In genomic region chr20:45450097-45450818, GRCh38 we compare ENCODE assay signal across 8 cellular contexts. TPM values are rescaled to one million over a fixed set of nuclear protein-coding genes. Genes with fewer than 3 reads are reported as not detected.
DNase-seq lines count a peak whose midpoint lies in the region; ATAC-seq and TF ChIP-seq lines count a peak whose summit lies in the region.

No MANE protein-coding gene starts in this region.

- 64% methylated on average over 5 of the region's 5 CpGs for WGBS in hepatocyte (ENCODE audit: low lambda C conversion rate, missing lambda C conversion rate)

- no peaks in the 10 kb centered on the region for H3K79me2 ChIP-seq in hepatocyte

- H3K4me3 ChIP-seq in hepatocyte, result no peak overlapping the region

- CTCF ChIA-PET in activated CD8-positive, alpha-beta T cell treated with anti-CD3 and anti-CD28 coated beads for 36 hours (lab: Charles Lee), result interaction anchor here (0.5 to 9.0 kb wide), 41 partner anchors 11 to 349 kb away, joined by 3 to 163 read pairs (median 5); partner anchors contain the start of genes DBNDD2, PIGT, SDC4 and SYS1

- in situ Hi-C loops in G401 (cut with HindIII; ENCODE audit: low sequenced_read_pairs), result no loop called here

- H3K27me3 Mint-ChIP-seq in activated CD8-positive, alpha-beta T cell treated with anti-CD3 and anti-CD28 coated beads for 36 hours, result peaks cover 2% of the 10 kb centered on the region
- peaks cover 0 to 8% of the 10 kb centered on the region in 2 donors for H3K27me3 Mint-ChIP-seq in stimulated activated naive B cell treated with anti-CD40 and anti-IgM and Interleukin-4, amounts not matched to agents 10 μg/mL and 1 μg/mL and 100 μg/mL, for 72 hours

- intact Hi-C loops in activated CD8-positive, alpha-beta T cell treated with anti-CD3 and anti-CD28 coated beads for 36 hours (cut with micrococcal nuclease), result no loop called here
- intact Hi-C loops in posterior cingulate gyrus (cut with DNase I), result no loop called here

- no peaks in the 10 kb centered on the region for H3K36me3 ChIP-seq in hepatocyte (replicated peaks; ENCODE audit: insufficient read depth, low read depth)

- no peaks in the 10 kb centered on the region for H3K9me3 Mint-ChIP-seq in activated CD8-positive, alpha-beta T cell treated with anti-CD3 and anti-CD28 coated beads for 36 hours
- no peaks in the 10 kb centered on the region for H3K9me3 Mint-ChIP-seq in stimulated activated naive B cell treated with anti-CD40 and anti-IgM and Interleukin-4, amounts not matched to agents 10 μg/mL and 1 μg/mL and 100 μg/mL, for 72 hours

- H3K4me1 ChIP-seq in hepatocyte (ENCODE audit: insufficient read depth), result no peaks in the 10 kb centered on the region

- no peak overlapping the region for H3K27ac Mint-ChIP-seq in activated CD8-positive, alpha-beta T cell treated with anti-CD3 and anti-CD28 coated beads for 36 hours
- no peak overlapping the region for H3K27ac Mint-ChIP-seq in stimulated activated naive B cell treated with anti-CD40 and anti-IgM and Interleukin-4, amounts not matched to agents 10 μg/mL and 1 μg/mL and 100 μg/mL, for 72 hours

- no peak overlapping the region for H3K4me3 Mint-ChIP-seq in activated CD8-positive, alpha-beta T cell treated with anti-CD3 and anti-CD28 coated beads for 36 hours
- no peak overlapping the region for H3K4me3 Mint-ChIP-seq in stimulated activated naive B cell treated with anti-CD40 and anti-IgM and Interleukin-4, amounts not matched to agents 10 μg/mL and 1 μg/mL and 100 μg/mL, for 72 hours

- H3K36me3 Mint-ChIP-seq in activated CD8-positive, alpha-beta T cell treated with anti-CD3 and anti-CD28 coated beads for 36 hours (ENCODE audit: low read depth), result peaks cover 2% of the 10 kb centered on the region
- peaks cover 9 to 18% of the 10 kb centered on the region in 2 donors for H3K36me3 Mint-ChIP-seq in stimulated activated naive B cell treated with anti-CD40 and anti-IgM and Interleukin-4, amounts not matched to agents 10 μg/mL and 1 μg/mL and 100 μg/mL, for 72 hours

- no peaks in the 10 kb centered on the region for H3K9me3 ChIP-seq in hepatocyte (ENCODE audit: low read depth)

- H3K27ac ChIP-seq in hepatocyte, result no peak overlapping the region

- peak; percentile 66 for ATAC-seq in activated CD8-positive, alpha-beta T cell treated with anti-CD3 and anti-CD28 coated beads for 36 hours
- peak; percentile 83 to 84 for ATAC-seq in stimulated activated naive B cell treated with anti-CD40 and anti-IgM and Interleukin-4, amounts not matched to agents 10 μg/mL and 1 μg/mL and 100 μg/mL, for 72 hours (replicated peaks)
- ATAC-seq in HG03460 (IDR thresholded peaks at IDR 0.05; ENCODE audit: unreplicated experiment), result no peak

- no peaks in the 10 kb centered on the region for H3K27me3 ChIP-seq in hepatocyte

- DNase-seq in 8988T (peak; percentile 27), G401 (ENCODE audit: low spot score) (peak; percentile 33), NCI-H146 (lab: John Stamatoyannopoulos, UW) (peak; percentile 74), hepatocyte (ENCODE audit: low spot score) (peak; percentile 76), posterior cingulate gyrus (no peak)
- peak; percentile 28 for DNase-seq in activated CD8-positive, alpha-beta T cell treated with anti-CD3 and anti-CD28 coated beads for 36 hours
- no peak for DNase-seq in stimulated activated naive B cell treated with anti-CD40 and anti-IgM and Interleukin-4, amounts not matched to agents 10 μg/mL and 1 μg/mL and 100 μg/mL, for 72 hours

- H4K20me1 ChIP-seq in hepatocyte (ENCODE audit: insufficient read depth, poor library complexity, severe bottlenecking), result no peaks in the 10 kb centered on the region

- no peaks in the 10 kb centered on the region for H3K9me2 ChIP-seq in hepatocyte (replicated peaks; ENCODE audit: insufficient read depth)

- H3K4me2 ChIP-seq in hepatocyte, result no peak overlapping the region

- POLR2A ChIA-PET in activated CD8-positive, alpha-beta T cell treated with anti-CD3 and anti-CD28 coated beads for 36 hours (lab: Charles Lee), result interaction anchor here (0.7 to 1.2 kb wide), 2 partner anchors 10 to 87 kb away, joined by 3 to 4 read pairs; partner anchors contain the start of gene SYS1

- H2AFZ ChIP-seq in hepatocyte, result no peak overlapping the region

- peak; percentile 79 for TF ChIP-seq CTCF in activated CD8-positive, alpha-beta T cell treated with anti-CD3 and anti-CD28 coated beads for 36 hours (IDR thresholded peaks at IDR 0.05)
- TF ChIP-seq CTCF in hepatocyte (IDR thresholded peaks at IDR 0.05; ENCODE audit: poor library complexity), result peak; percentile 59

- peaks cover 2% of the 10 kb centered on the region for H3K4me1 Mint-ChIP-seq in activated CD8-positive, alpha-beta T cell treated with anti-CD3 and anti-CD28 coated beads for 36 hours (ENCODE audit: low read depth)
- peaks cover 9 to 20% of the 10 kb centered on the region in 2 donors for H3K4me1 Mint-ChIP-seq in stimulated activated naive B cell treated with anti-CD40 and anti-IgM and Interleukin-4, amounts not matched to agents 10 μg/mL and 1 μg/mL and 100 μg/mL, for 72 hours

RNA-seq across cellular contexts. Expression of gene WFDC2, which starts 19.3 kb away (rescaled TPM):
- total RNA-seq in G401 (2014; rRNA removed; shearing (Covaris generic)), result not detected in 2 replicates
- total RNA-seq in activated CD8-positive, alpha-beta T cell treated with anti-CD3 and anti-CD28 coated beads for 36 hours, result 1 to 10 TPM; 1.3 TPM
- 12.6 and 16.7 TPM in 2 replicates for total RNA-seq in hepatocyte
- polyA plus RNA-seq in hepatocyte, result 92.1 and 99.1 TPM in 2 replicates

RNA-seq across cellular contexts. Expression of gene PIGT, which starts 34.3 kb away (rescaled TPM):
- total RNA-seq in G401 (2014; rRNA removed; shearing (Covaris generic)), result 25.2 and 31.0 TPM in 2 replicates
- total RNA-seq in activated CD8-positive, alpha-beta T cell treated with anti-CD3 and anti-CD28 coated beads for 36 hours, result 10 to 100 TPM; 43.7 to 47.7 TPM
- total RNA-seq in hepatocyte, result 67.1 TPM in 2 replicates
- polyA plus RNA-seq in hepatocyte, result 163 and 168 TPM in 2 replicates

RNA-seq across cellular contexts. Expression of gene DBNDD2, which starts 42.2 kb away (rescaled TPM):
- total RNA-seq in G401 (2014; rRNA removed; shearing (Covaris generic)), result 0.86 and 5.7 TPM in 2 replicates
- 10 to 100 TPM; 13.8 to 15.5 TPM for total RNA-seq in activated CD8-positive, alpha-beta T cell treated with anti-CD3 and anti-CD28 coated beads for 36 hours
- 12.3 and 12.8 TPM in 2 replicates for total RNA-seq in hepatocyte
- polyA plus RNA-seq in hepatocyte, result 11.1 and 17.9 TPM in 2 replicates

Comparison
In these comparisons a context has a peak if more than half of its experiments do, and no peak if none do; other contexts are left out.
1. DNase-seq: peak in 8988T (single experiment), G401 (single experiment), NCI-H146 (single experiment), activated CD8-positive, alpha-beta T cell treated with anti-CD3 and anti-CD28 coated beads for 36 hours (single experiment) and hepatocyte (single experiment); none in stimulated activated naive B cell treated with anti-CD40 and anti-IgM and Interleukin-4, amounts not matched to agents 10 μg/mL and 1 μg/mL and 100 μg/mL, for 72 hours (single experiment) and posterior cingulate gyrus (0 of 10).